In the genomic region with DNA sequence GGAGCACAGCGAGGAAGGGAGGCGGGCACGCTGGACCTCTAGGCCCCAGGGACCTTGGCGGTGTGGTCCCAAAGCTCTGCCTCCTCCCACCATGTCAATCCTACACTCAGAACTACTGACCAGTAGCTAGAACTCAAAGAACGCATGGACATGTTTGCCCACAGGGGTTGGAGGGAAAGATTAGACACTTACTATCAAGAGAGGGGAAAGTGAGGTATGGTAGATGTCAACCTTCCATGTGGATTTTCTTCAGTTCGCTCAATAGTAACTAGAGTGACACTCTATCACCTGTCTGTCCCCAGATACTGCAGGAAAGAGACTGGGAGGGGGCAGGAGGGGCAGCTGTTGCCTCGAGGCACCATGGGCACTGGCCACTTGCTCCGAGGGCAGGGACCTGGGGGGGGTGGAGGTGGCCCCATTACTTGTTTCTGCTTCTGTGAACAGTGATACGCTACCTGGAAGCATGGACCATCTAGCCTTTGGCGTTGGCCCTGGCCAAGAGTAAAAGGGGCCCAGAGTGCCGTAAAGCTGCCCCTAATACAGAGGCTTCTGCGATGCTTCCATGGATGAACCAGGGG, we compare ENCODE assay signal across 8 cellular contexts. TPM values are rescaled to one million over a fixed set of nuclear protein-coding genes. Genes with fewer than 3 reads are reported as not detected.
DNase-seq lines count a peak whose midpoint lies in the region; ATAC-seq and TF ChIP-seq lines count a peak whose summit lies in the region.

No MANE protein-coding gene starts in this region.

- no peak overlapping the region for H2AK5ac ChIP-seq in trophoblast cell (ENCODE audit: low read length)

- H4K8ac ChIP-seq in trophoblast cell (ENCODE audit: low read depth, low read length): peak overlapping the region; percentile 40

- peak overlapping the region; percentile 25 for H3K4ac ChIP-seq in trophoblast cell (ENCODE audit: low read depth, low read length)

- H3K9me3 ChIP-seq in Panc1 (ENCODE audit: control insufficient read depth, insufficient read depth, low read depth, low read length) (no peaks in the 10 kb centered on the region), esophagus (ENCODE audit: control insufficient read depth in 2 of 2, insufficient read depth in 1 of 2, low read depth in 1 of 2, low read length in 1 of 2) (no peaks in the 10 kb centered on the region), trophoblast cell (ENCODE audit: insufficient read depth, low read depth, low read length) (no peaks in the 10 kb centered on the region)

- BruUV-seq in Panc1 (replicated peaks; lab: Mats Ljungman, UMichigan): no TSS peak

- no peak for ATAC-seq in Panc1
- no peak for ATAC-seq in left lobe of liver

- no peak overlapping the region for H4K91ac ChIP-seq in trophoblast cell (ENCODE audit: low read depth, low read length)

- H3K36me3 ChIP-seq in Panc1 (ENCODE audit: control insufficient read depth, insufficient read depth, low read length) (no peaks in the 10 kb centered on the region; the same call in 1 of the 2 replicates), esophagus (ENCODE audit: control insufficient read depth in 2 of 2, insufficient read depth in 2 of 2, low read length in 1 of 2) (peaks cover 0 to 4% of the 10 kb centered on the region in 2 donors), trophoblast cell (ENCODE audit: control insufficient read depth in 1 of 2, insufficient read depth in 2 of 2, low read length in 2 of 2) (peaks cover 2% of the 10 kb centered on the region in 2 experiments)

- H3K4me3 ChIP-seq in Panc1 (ENCODE audit: low read depth in 2 of 2, low read length in 2 of 2) (peak overlapping the region; percentile 83 to 95), esophagus (ENCODE audit: low read depth in 1 of 2, low read length in 2 of 2) (peak overlapping the region in 1 of 2 donors; percentile 88), trophoblast cell (ENCODE audit: low read depth, low read length) (peak overlapping the region; percentile 77)

- H2BK120ac ChIP-seq in trophoblast cell (ENCODE audit: insufficient read depth, low read length, poor library complexity): no peak overlapping the region

- H3K4me1 ChIP-seq in Panc1 (ENCODE audit: control insufficient read depth, insufficient read depth, low read length): peaks cover 67% of the 10 kb centered on the region
- H3K4me1 ChIP-seq in esophagus (ENCODE audit: control insufficient read depth in 2 of 2, insufficient read depth in 2 of 2, low read length in 1 of 2): peaks cover 6 to 17% of the 10 kb centered on the region in 2 donors
- peaks cover 24 to 33% of the 10 kb centered on the region in 2 experiments for H3K4me1 ChIP-seq in trophoblast cell (ENCODE audit: control insufficient read depth in 1 of 2, insufficient read depth in 2 of 2, low read length in 2 of 2)

- no peak overlapping the region for H2AFZ ChIP-seq in trophoblast cell (ENCODE audit: insufficient read depth, low read length, poor library complexity)

- no peak overlapping the region for H3K18ac ChIP-seq in trophoblast cell (ENCODE audit: low read length)

- peak overlapping the region; percentile 97 for H3K4me2 ChIP-seq in trophoblast cell (ENCODE audit: low read length)

- intact Hi-C loops in Panc1 (cut with micrococcal nuclease; ENCODE audit: unreplicated experiment): no loop called here

- H3K23ac ChIP-seq in trophoblast cell (ENCODE audit: low read length): no peak overlapping the region

- no peaks in the 10 kb centered on the region for H3K27me3 ChIP-seq in Panc1 (ENCODE audit: control insufficient read depth, insufficient read depth, low read length)
- no peaks in the 10 kb centered on the region for H3K27me3 ChIP-seq in esophagus (ENCODE audit: control insufficient read depth in 1 of 2, insufficient read depth in 2 of 2, low read length in 2 of 2)
- no peaks in the 10 kb centered on the region for H3K27me3 ChIP-seq in trophoblast cell (ENCODE audit: insufficient read depth, low read length)

- no peak for TF ChIP-seq CTCF in Panc1 (IDR thresholded peaks at IDR 0.05)

- CTCF ChIA-PET in Panc1 (lab: Charles Lee): no interaction called here

- H3K79me1 ChIP-seq in trophoblast cell (ENCODE audit: low read length): peaks cover 22% of the 10 kb centered on the region

- no peak overlapping the region for H2BK5ac ChIP-seq in trophoblast cell (ENCODE audit: low read depth, low read length, poor library complexity)

- in situ Hi-C loops in Panc1 (cut with HindIII; ENCODE audit: low pct_unique_long_range_greater_than_20kb, low sequenced_read_pairs): no loop called here

- H3K27ac ChIP-seq in Panc1 (ENCODE audit: low read length): peak overlapping the region; percentile 93
- H3K27ac ChIP-seq in esophagus (ENCODE audit: low read depth in 2 of 2, low read length in 1 of 2): peak overlapping the region; percentile 86 to 99
- peak overlapping the region; percentile 61 for H3K27ac ChIP-seq in trophoblast cell (ENCODE audit: low read depth, low read length)

- 69 to 71% methylated on average over 11 to 12 of the region's 12 CpGs for WGBS in esophagus, 2 donors
- no CpG with 5 or more reads among the region's 12 CpGs for WGBS in trophoblast cell (ENCODE audit: extremely low coverage, insufficient coverage, insufficient read length)

- no peak overlapping the region for H4K12ac ChIP-seq in trophoblast cell (ENCODE audit: low read depth, low read length)

- POLR2A ChIA-PET in Panc1 (lab: Charles Lee): no interaction called here

- DNase-seq in DMS114 treated with DMSO at 0.1 percent for 48 hours (lab: John Stamatoyannopoulos, UW; ENCODE audit: unreplicated experiment) (peak; percentile 13), Panc1 (ENCODE audit: low read depth, low spot score) (no peak), trophoblast cell (no peak), NCI-H526 (lab: John Stamatoyannopoulos, UW) (no peak), NOMO-1 treated with DMSO at 0.1 percent for 48 hours (lab: John Stamatoyannopoulos, UW; ENCODE audit: unreplicated experiment) (no peak), left lobe of liver (ENCODE audit: low spot score) (no peak), NAMALWA (ENCODE audit: low spot score) (no peak)

- H2BK12ac ChIP-seq in trophoblast cell (ENCODE audit: low read length): no peak overlapping the region

- H3K9ac ChIP-seq in trophoblast cell (ENCODE audit: low read length): peak overlapping the region; percentile 71

- peak overlapping the region; percentile 0 for H3K14ac ChIP-seq in trophoblast cell (ENCODE audit: low read length)

- peaks cover 39% of the 10 kb centered on the region for H3K79me2 ChIP-seq in trophoblast cell (ENCODE audit: control insufficient read depth, insufficient read depth, low read length, poor library complexity)

RNA-seq across cellular contexts. Expression of a gene that starts 0.9 kb away (rescaled TPM):
- total RNA-seq in Panc1 (2021; ENCODE audit: unreplicated experiment) (57.3 TPM), left lobe of liver (22.8 TPM)
- polyA plus RNA-seq in Panc1 (2012; ENCODE audit: insufficient read length): 33.9 TPM
- 10 to 100 TPM; 17.3 TPM for polyA plus RNA-seq in esophagus
- polyA plus RNA-seq in trophoblast cell (2013): 31.7 and 32.7 TPM in 2 replicates

RNA-seq across cellular contexts. Expression of a gene that starts 10.7 kb away (rescaled TPM):
- total RNA-seq in Panc1 (2021; ENCODE audit: unreplicated experiment) (37.3 TPM), left lobe of liver (19.3 TPM)
- polyA plus RNA-seq in Panc1 (2012; ENCODE audit: insufficient read length): 27.2 TPM
- 10 to 100 TPM; 16.2 to 30.0 TPM for polyA plus RNA-seq in esophagus
- 37.2 and 37.5 TPM in 2 replicates for polyA plus RNA-seq in trophoblast cell (2013)

RNA-seq across cellular contexts. Expression of a gene that starts 25.3 kb away (rescaled TPM):
- 0.28 TPM for total RNA-seq in Panc1 (2021; ENCODE audit: unreplicated experiment)
- not detected for polyA plus RNA-seq in Panc1 (2012; ENCODE audit: insufficient read length)
- 1 to 10 TPM; 1.0 to 3.3 TPM for polyA plus RNA-seq in esophagus
- polyA plus RNA-seq in trophoblast cell (2013): 1.5 and 1.6 TPM in 2 replicates
- 125 TPM for total RNA-seq in left lobe of liver

Comparison
In these comparisons a context has a peak if more than half of its experiments do, and no peak if none do; other contexts are left out.
1. RNA of a gene that starts 25.3 kb away (total RNA-seq): 125 TPM in left lobe of liver (single experiment); 0.28 TPM in Panc1 (single experiment); every median in the first group is over 10 times any median in the second.
2. Peak in every context shown above with its lines, with median percentiles within 50 percentile points of each other: H3K27ac ChIP-seq.